35 cellular contexts compared by ENCODE assay signal in genomic region chr19:1700733-1701663, GRCh38. TPM values are rescaled to one million over a fixed set of nuclear protein-coding genes. Genes with fewer than 3 reads are reported as not detected.
DNase-seq lines count a peak whose midpoint lies in the region; ATAC-seq, FAIRE-seq and TF ChIP-seq lines count a peak whose summit lies in the region.
"Had no signal": no experiment of that assay in that cellular context is flagged by ENCODE, and none has a peak within 500 bp of the region (broad histone marks: within the 10 kb centered on the region; RNA-seq: fewer than 3 reads in every experiment).

No MANE protein-coding gene starts in this region.

- H2BK20ac ChIP-seq in H9 (ENCODE audit: low read depth, low read length, poor library complexity, severe bottlenecking), result no peak overlapping the region

- intact Hi-C loops in Calu3 (cut with micrococcal nuclease; ENCODE audit: unreplicated experiment), result no loop called here
- intact Hi-C loops in Panc1 (cut with micrococcal nuclease; ENCODE audit: unreplicated experiment), result no loop called here

- no peaks in the 10 kb centered on the region; the same call in 1 of the 2 replicates for H3K27me3 ChIP-seq in Panc1 (ENCODE audit: control insufficient read depth, insufficient read depth, low read length)
- H3K27me3 ChIP-seq in H9 (ENCODE audit: insufficient read depth, low read length), result no peaks in the 10 kb centered on the region; the same call in 1 of the 2 replicates

- in situ Hi-C loops in Panc1 (cut with HindIII; ENCODE audit: low pct_unique_long_range_greater_than_20kb, low sequenced_read_pairs), result no loop called here

- no peak overlapping the region for H3T11ph ChIP-seq in H9 (ENCODE audit: low read length)

- H2BK15ac ChIP-seq in H9 (ENCODE audit: low read depth, low read length), result no peak overlapping the region

- no peak overlapping the region for H3K4ac ChIP-seq in H9 (ENCODE audit: low read depth, low read length)

- H3K4me3 ChIP-seq in Panc1 (ENCODE audit: low read depth in 2 of 2, low read length in 2 of 2), result no peak overlapping the region
- H3K4me3 ChIP-seq: cardiac muscle cell, pancreas, SJCRH30, skin epidermis had no signal

- H4K8ac ChIP-seq in H9 (replicated peaks; ENCODE audit: insufficient read length, low read depth, low read length), result no peak overlapping the region

- POLR2A ChIA-PET in Panc1 (lab: Charles Lee), result no interaction called here

- H4K91ac ChIP-seq in H9 (ENCODE audit: insufficient read length, low read depth, low read length), result no peak overlapping the region

- H3K18ac ChIP-seq in H9 (ENCODE audit: insufficient read length, low read depth, low read length), result no peak overlapping the region

- no peak overlapping the region for H2BK12ac ChIP-seq in H9 (ENCODE audit: insufficient read length, low read depth, low read length)

- H3K36me3 Mint-ChIP-seq in activated T-cell treated with anti-CD3 and anti-CD28 coated beads, Interleukin-2, amount 50 U/mL, for 4 hours (ENCODE audit: insufficient read depth), result peaks cover 1% of the 10 kb centered on the region
- H3K36me3 Mint-ChIP-seq in activated T-cell treated with anti-CD3 and anti-CD28 coated beads, Interleukin-2, amount 50 U/mL, for 24 hours (ENCODE audit: low read depth), result no peaks in the 10 kb centered on the region
- H3K36me3 Mint-ChIP-seq in Calu3 (ENCODE audit: insufficient read depth, unreplicated experiment), result no peaks in the 10 kb centered on the region
- 0 out of 7 replicates have a peak, but pooled peaks cover 0 to 2% (median 0%) of the 10 kb centered on the region in 3 experiments for H3K36me3 Mint-ChIP-seq in H9 (ENCODE audit: insufficient read depth in 1 of 3, low read depth in 3 of 3)

- H2BK120ac ChIP-seq in H9 (ENCODE audit: low read depth, low read length, poor library complexity, severe bottlenecking), result no peak overlapping the region

- no peak overlapping the region for H3K9ac ChIP-seq in H9 (ENCODE audit: extremely low read depth, insufficient read length, low read length)

- H3K14ac ChIP-seq in H9 (ENCODE audit: insufficient read depth, low read length), result no peak overlapping the region

- H3K4me1 ChIP-seq in Panc1 (ENCODE audit: control insufficient read depth, insufficient read depth, low read length) (no peaks in the 10 kb centered on the region), H9 (ENCODE audit: insufficient read depth, low read length) (no peaks in the 10 kb centered on the region)
- H3K4me1 ChIP-seq: pancreas, SJCRH30 had no signal

- no peak overlapping the region for H2AK5ac ChIP-seq in H9 (ENCODE audit: insufficient read length, low read length)

- CTCF ChIA-PET in Calu3 (lab: Charles Lee) (no interaction called here), Panc1 (lab: Charles Lee) (no interaction called here)

- H3K27me3 Mint-ChIP-seq in activated T-cell treated with anti-CD3 and anti-CD28 coated beads, Interleukin-2, amount 50 U/mL, for 4 hours (ENCODE audit: low read depth), result peaks cover 41% of the 10 kb centered on the region
- peaks cover 49% of the 10 kb centered on the region for H3K27me3 Mint-ChIP-seq in activated T-cell treated with anti-CD3 and anti-CD28 coated beads, Interleukin-2, amount 50 U/mL, for 24 hours
- H3K27me3 Mint-ChIP-seq in Calu3 (ENCODE audit: unreplicated experiment) (peaks cover 54% of the 10 kb centered on the region), H9 (ENCODE audit: low read depth) (peaks cover 56% of the 10 kb centered on the region)

- H3K23ac ChIP-seq in H9 (ENCODE audit: insufficient read length, low read depth, low read length), result no peak overlapping the region

- TF ChIP-seq CTCF in Calu3 (IDR thresholded peaks at IDR 0.05; ENCODE audit: unreplicated experiment) (no peak), Panc1 (IDR thresholded peaks at IDR 0.05) (no peak), H9 (conservative IDR thresholded peaks at IDR 0.05) (no peak)

- H3K79me1 ChIP-seq in H9 (ENCODE audit: insufficient read depth, low read depth, low read length, poor library complexity, severe bottlenecking), result no peaks in the 10 kb centered on the region

- H3K4me1 Mint-ChIP-seq in activated T-cell treated with anti-CD3 and anti-CD28 coated beads, Interleukin-2, amount 50 U/mL, for 4 hours (ENCODE audit: low read depth), result peaks cover 9% of the 10 kb centered on the region
- peaks cover 10% of the 10 kb centered on the region for H3K4me1 Mint-ChIP-seq in activated T-cell treated with anti-CD3 and anti-CD28 coated beads, Interleukin-2, amount 50 U/mL, for 24 hours (ENCODE audit: low read depth)
- H3K4me1 Mint-ChIP-seq in Calu3 (ENCODE audit: low read depth, unreplicated experiment) (peaks cover 11% of the 10 kb centered on the region), H9 (peaks cover 0 to 5% of the 10 kb centered on the region in 2 experiments; a peak in 1 of 4 replicates)
- H3K4me1 Mint-ChIP-seq: nephron progenitor cell had no signal

- no peak overlapping the region for H3K27ac Mint-ChIP-seq in activated T-cell treated with anti-CD3 and anti-CD28 coated beads, Interleukin-2, amount 50 U/mL, for 24 hours
- no peak overlapping the region for H3K27ac Mint-ChIP-seq in Calu3 (ENCODE audit: unreplicated experiment)
- no peak overlapping the region for H3K27ac Mint-ChIP-seq in H9
- H3K27ac Mint-ChIP-seq: activated B cell treated with CpG ODN at 0.5 μM for 24 hours; activated naive CD8-positive, alpha-beta T cell; CD4-positive, alpha-beta T cell; nephron progenitor cell; stimulated activated memory B cell treated with anti-CD40 and anti-IgM and Interleukin-4, amounts not matched to agents 10 μg/mL and 1 μg/mL and 100 μg/mL, for 72 hours had no signal

- FAIRE-seq in islet of Langerhans (lab: Jason Lieb, UNC), result peak; percentile 66
- FAIRE-seq: colon, pancreas had no signal

- H3K56ac ChIP-seq in H9 (ENCODE audit: insufficient read length, low read depth, low read length), result no peak overlapping the region

- BruUV-seq in Calu3 (replicated peaks; lab: Mats Ljungman, UMichigan) (no TSS peak), Panc1 (replicated peaks; lab: Mats Ljungman, UMichigan) (no TSS peak)

- H4K20me1 ChIP-seq in H9 (ENCODE audit: control insufficient read depth, insufficient read depth, insufficient read length), result no peaks in the 10 kb centered on the region

- H2BK5ac ChIP-seq in H9 (ENCODE audit: insufficient read length, low read length), result no peak overlapping the region

- no peak overlapping the region for H3K4me2 ChIP-seq in H9 (ENCODE audit: insufficient read depth, insufficient read length, low read length)

- H3K27ac ChIP-seq in Panc1 (ENCODE audit: low read length), result no peak overlapping the region
- no peak overlapping the region for H3K27ac ChIP-seq in H9 (ENCODE audit: insufficient read length, low read depth, low read length)
- H3K27ac ChIP-seq: cardiac muscle cell, pancreas, SJCRH30, skin epidermis had no signal

- H3K9me3 ChIP-seq in Panc1 (ENCODE audit: control insufficient read depth, insufficient read depth, low read depth, low read length) (no peaks in the 10 kb centered on the region), H9 (ENCODE audit: control insufficient read depth, low read depth, low read length) (no peaks in the 10 kb centered on the region)
- H3K9me3 ChIP-seq: pancreas, SJCRH30 had no signal

- H3K36me3 ChIP-seq in Panc1 (ENCODE audit: control insufficient read depth, insufficient read depth, low read length), result no peaks in the 10 kb centered on the region
- H3K36me3 ChIP-seq: cardiac muscle cell, pancreas, SJCRH30 had no signal

- H2AFZ ChIP-seq in H9 (ENCODE audit: low read length), result no peak overlapping the region

- ATAC-seq in activated T-cell treated with anti-CD3 and anti-CD28 coated beads, Interleukin-2, amount 50 U/mL, for 4 hours, result peak; percentile 18 to 34
- peak; percentile 40; the same call in 1 of the 2 replicates for ATAC-seq in Panc1
- ATAC-seq in GM18858 (IDR thresholded peaks at IDR 0.05; ENCODE audit: unreplicated experiment), result no peak
- no peak for ATAC-seq in GM19328 (IDR thresholded peaks at IDR 0.05; ENCODE audit: unreplicated experiment)
- ATAC-seq: left colon; stimulated activated memory B cell treated with anti-CD40 and anti-IgM and Interleukin-4, amounts not matched to agents 10 μg/mL and 1 μg/mL and 100 μg/mL, for 72 hours had no signal

- H3K79me2 ChIP-seq in H9 (ENCODE audit: insufficient read depth, low read length), result no peaks in the 10 kb centered on the region

- no CpG with 5 or more reads among the region's 26 CpGs for WGBS in H9 (ENCODE audit: extremely low coverage, insufficient read length, low lambda C conversion rate)

- H4K5ac ChIP-seq in H9 (ENCODE audit: insufficient read length, low read depth, low read length), result no peak overlapping the region

- peaks cover 11% of the 10 kb centered on the region for H3K9me3 Mint-ChIP-seq in activated T-cell treated with anti-CD3 and anti-CD28 coated beads, Interleukin-2, amount 50 U/mL, for 4 hours
- H3K9me3 Mint-ChIP-seq in activated T-cell treated with anti-CD3 and anti-CD28 coated beads, Interleukin-2, amount 50 U/mL, for 24 hours, result peaks cover 12% of the 10 kb centered on the region
- peaks cover 4% of the 10 kb centered on the region for H3K9me3 Mint-ChIP-seq in Calu3 (ENCODE audit: low read depth, unreplicated experiment)
- H3K9me3 Mint-ChIP-seq in H9, result peaks cover 2% of the 10 kb centered on the region in 2 experiments
- H3K9me3 Mint-ChIP-seq: CD4-positive, alpha-beta T cell had no signal

- H3K23me2 ChIP-seq in H9 (ENCODE audit: insufficient read length, low read depth, low read length, poor library complexity, severe bottlenecking), result no peaks in the 10 kb centered on the region

- H3K4me3 Mint-ChIP-seq in activated T-cell treated with anti-CD3 and anti-CD28 coated beads, Interleukin-2, amount 50 U/mL, for 4 hours, result no peak overlapping the region
- no peak overlapping the region for H3K4me3 Mint-ChIP-seq in activated T-cell treated with anti-CD3 and anti-CD28 coated beads, Interleukin-2, amount 50 U/mL, for 24 hours
- H3K4me3 Mint-ChIP-seq in Calu3 (ENCODE audit: low read depth, unreplicated experiment) (peak overlapping the region; percentile 50), H9 (no peak overlapping the region)
- H3K4me3 Mint-ChIP-seq: activated B cell treated with CpG ODN at 0.5 μM for 24 hours; activated CD4-positive, alpha-beta T cell treated with anti-CD3 and anti-CD28 coated beads, Interleukin-2, amount 10 ng/mL, durations not matched to agents 7 days and 5 days; activated naive CD8-positive, alpha-beta T cell; CD4-positive, alpha-beta T cell; nephron progenitor cell; stimulated activated memory B cell treated with anti-CD40 and anti-IgM and Interleukin-4, amounts not matched to agents 10 μg/mL and 1 μg/mL and 100 μg/mL, for 72 hours had no signal

- DNase-seq in activated T-cell treated with anti-CD3 and anti-CD28 coated beads, Interleukin-2, amount 50 U/mL, for 4 hours, result no peak
- no peak for DNase-seq in activated T-cell treated with anti-CD3 and anti-CD28 coated beads, Interleukin-2, amount 50 U/mL, for 24 hours
- DNase-seq in Calu3, result no peak
- no peak for DNase-seq in Panc1 (ENCODE audit: low read depth, low spot score)
- no peak for DNase-seq in H9
- DNase-seq: activated B cell treated with CpG ODN at 0.5 μM for 24 hours; activated CD4-positive, alpha-beta T cell treated with anti-CD3 and anti-CD28 coated beads, Interleukin-2, amount 10 ng/mL, durations not matched to agents 7 days and 5 days; aorta; CD4-positive, alpha-beta T cell; effector CD8-positive, alpha-beta T cell; hypothalamus; left colon; NCI-H1092; NCI-H1694 treated with DMSO at 0.1 percent for 48 hours; NCI-H446; NCI-H774; nephron progenitor cell; pancreas; SJCRH30; T-helper 1 cell; trophoblast cell had no signal

RNA-seq across cellular contexts. Expression of gene TCF3, which starts 48.6 kb away (rescaled TPM):
- 100 to 1,000 TPM; 144 to 184 (median 153) TPM for total RNA-seq in activated T-cell treated with anti-CD3 and anti-CD28 coated beads, Interleukin-2, amount 50 U/mL, for 4 hours
- total RNA-seq in Calu3 (2022) (102 and 110 TPM in 2 replicates), Panc1 (2021; ENCODE audit: unreplicated experiment) (175 TPM), H9 (2021) (304 TPM in 2 replicates)
- 220 TPM for polyA plus RNA-seq in Panc1 (2012; ENCODE audit: insufficient read length)

RNA-seq across cellular contexts. Expression of gene ONECUT3, which starts 52.3 kb away (rescaled TPM):
- not detected for total RNA-seq in activated T-cell treated with anti-CD3 and anti-CD28 coated beads, Interleukin-2, amount 50 U/mL, for 4 hours
- total RNA-seq in Calu3 (2022) (20.0 and 25.7 TPM in 2 replicates), Panc1 (2021; ENCODE audit: unreplicated experiment) (16.5 TPM), H9 (2021) (0.04 and 0.07 TPM in 2 replicates)
- 22.2 TPM for polyA plus RNA-seq in Panc1 (2012; ENCODE audit: insufficient read length)
- total RNA-seq: A172; activated B cell treated with CpG ODN at 0.5 μM for 24 hours; activated CD4-positive, alpha-beta T cell treated with anti-CD3 and anti-CD28 coated beads, Interleukin-2, amount 10 ng/mL, durations not matched to agents 7 days and 5 days; aorta; cardiac muscle cell; CD4-positive, alpha-beta T cell; epithelial cell of proximal tubule; left colon; lung microvascular endothelial cell; renal cortical epithelial cell; RPMI7951; SJCRH30; subcutaneous adipose tissue had no signal
- polyA plus RNA-seq: cardiac muscle cell, pancreas had no signal

Comparison
In these comparisons a context has a peak if more than half of its experiments do, and no peak if none do; other contexts are left out.
1. ATAC-seq: peak in activated T-cell treated with anti-CD3 and anti-CD28 coated beads, Interleukin-2, amount 50 U/mL, for 4 hours (2 of 2) and Panc1 (single experiment); none in GM18858 (single experiment) and GM19328 (single experiment).
2. RNA of gene ONECUT3, which starts 52.3 kb away (total RNA-seq): 20.0 to 25.7 TPM in Calu3 and 16.5 TPM in Panc1 (single experiment); 0.04 to 0.07 TPM in H9 and not detected in activated T-cell treated with anti-CD3 and anti-CD28 coated beads, Interleukin-2, amount 50 U/mL, for 4 hours; every median in the first group is over 10 times any median in the second.